Comparison of ENCODE assay signal across 9 cellular contexts in the genomic region with DNA sequence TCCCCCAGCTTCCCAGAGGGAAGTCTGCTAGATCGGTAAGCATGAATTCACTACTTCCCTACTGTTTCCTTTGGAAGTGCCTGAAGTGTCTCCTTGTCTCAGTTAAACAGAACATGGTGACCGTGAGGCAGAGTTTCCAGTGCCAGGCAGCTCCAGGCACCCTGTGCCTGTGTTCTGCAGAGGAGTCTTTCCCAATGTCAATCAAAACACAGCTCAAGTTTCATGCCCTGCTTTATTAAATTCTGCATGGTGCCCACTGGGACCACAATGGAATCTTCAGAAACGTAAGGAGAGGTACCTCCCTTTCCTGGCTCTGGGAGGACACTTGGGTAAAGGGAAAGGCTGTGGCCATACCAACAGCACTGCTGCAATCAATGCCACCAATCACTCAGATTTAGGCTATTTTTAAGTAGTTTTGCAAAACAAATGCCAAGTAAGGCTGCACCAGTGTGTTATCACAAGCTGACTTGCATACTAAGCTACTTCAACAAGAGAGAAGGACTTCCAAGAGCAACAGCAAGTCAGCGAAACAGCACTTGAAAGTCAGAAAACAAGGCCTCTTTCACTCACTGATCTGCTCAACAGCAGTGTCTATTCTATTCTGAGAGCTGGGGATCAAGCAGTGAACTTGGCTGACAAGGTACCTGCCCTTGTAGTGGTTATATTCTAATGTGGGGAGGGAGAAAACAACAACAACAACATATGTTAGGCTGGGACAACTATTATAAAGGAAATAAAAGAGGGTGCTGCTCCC. TPM values are rescaled to one million over a fixed set of nuclear protein-coding genes. Genes with fewer than 3 reads are reported as not detected.
DNase-seq lines count a peak whose midpoint lies in the region; ATAC-seq, FAIRE-seq and TF ChIP-seq lines count a peak whose summit lies in the region.
"Had no signal": no experiment of that assay in that cellular context is flagged by ENCODE, and none has a peak within 500 bp of the region (broad histone marks: within the 10 kb centered on the region; RNA-seq: fewer than 3 reads in every experiment).

No MANE protein-coding gene starts in this region.

- no peak for ATAC-seq in natural killer cell

- H3K9me3 ChIP-seq in A673 (ENCODE audit: low read depth, low read length, poor library complexity, severe bottlenecking): peaks cover 6% of the 10 kb centered on the region
- 0 out of 4 replicates have a peak, but pooled peaks cover 0 to 3% of the 10 kb centered on the region in 2 experiments for H3K9me3 ChIP-seq in H1 (ENCODE audit: insufficient read depth in 2 of 2, low read depth in 1 of 2, low read length in 1 of 2)

- DNase-seq in A673 (ENCODE audit: low spot score): no peak
- DNase-seq in NCI-H69 (lab: John Stamatoyannopoulos, UW): peak; percentile 48
- no peak for DNase-seq in H1 (ENCODE audit: low read depth in 1 of 2, low spot score in 2 of 2)
- no peak for DNase-seq in natural killer cell
- no peak for DNase-seq in HCEC 1CT
- DNase-seq in H4 (ENCODE audit: low spot score): no peak
- DNase-seq in SHP77 (lab: John Stamatoyannopoulos, UW): no peak
- no peak for DNase-seq in 8988T
- DNase-seq: NCI-H1417 treated with DMSO at 0.1 percent for 48 hours had no signal

- no peak overlapping the region for H3K18ac ChIP-seq in H1 (ENCODE audit: extremely low read depth, low read length)

- H3K79me1 ChIP-seq in H1 (ENCODE audit: low read depth, low read length): peaks cover 8% of the 10 kb centered on the region; the same call in 1 of the 2 replicates

- H3K4me2 ChIP-seq in H1 (ENCODE audit: insufficient read depth in 1 of 2, low read depth in 2 of 2, low read length in 2 of 2): peak overlapping the region in 1 of 2 experiments; percentile 25; a peak in 2 of 4 replicates

- no peak overlapping the region for H4K5ac ChIP-seq in H1 (ENCODE audit: insufficient read length, low read depth, low read length)

- H2BK12ac ChIP-seq in H1 (ENCODE audit: low read depth, low read length): peak overlapping the region; percentile 62; the same call in 1 of the 2 replicates

- peaks cover 3 to 70% of the 10 kb centered on the region in 2 experiments; a peak in 2 of 4 replicates for H3K79me2 ChIP-seq in H1 (ENCODE audit: control insufficient read depth in 1 of 2, insufficient read depth in 2 of 2, low read length in 2 of 2)

- no peaks in the 10 kb centered on the region for H3K23me2 ChIP-seq in H1 (ENCODE audit: low read depth, low read length)

- H3K36me3 ChIP-seq in A673 (ENCODE audit: insufficient read depth, low read length, poor library complexity, severe bottlenecking): peaks cover 5% of the 10 kb centered on the region
- H3K36me3 ChIP-seq in H1 (ENCODE audit: control insufficient read depth in 2 of 4, insufficient read depth in 4 of 4, low read length in 3 of 4): no peaks in the 10 kb centered on the region

- H2BK5ac ChIP-seq in H1 (ENCODE audit: low read depth, low read length): peak overlapping the region; percentile 12; the same call in 1 of the 2 replicates

- no peak overlapping the region for H3K14ac ChIP-seq in H1 (ENCODE audit: insufficient read length)

- H3K27me3 Mint-ChIP-seq in natural killer cell (ENCODE audit: low read depth in 2 of 2): no peaks in the 10 kb centered on the region

- TF ChIP-seq CTCF in A673 (conservative IDR thresholded peaks at IDR 0.05; ENCODE audit: low read depth, low read length) (no peak), H1 (IDR thresholded peaks at IDR 0.05; ENCODE audit: control extremely low read depth in 1 of 3, insufficient read depth in 1 of 3, low read depth in 1 of 3, low read length in 3 of 3) (no peak), natural killer cell (IDR thresholded peaks at IDR 0.05) (no peak)

- POLR2A ChIA-PET in A673 (lab: Charles Lee; ENCODE audit: low non-redundant PET): no interaction called here
- POLR2A ChIA-PET in H1 (lab: Charles Lee; ENCODE audit: partially characterized antibody): interaction anchor here (1.3 to 1.5 kb wide), 2 partner anchors 10 to 15 kb away, joined by 3 to 4 read pairs; a partner anchor contains a TSS

- no peak overlapping the region for H3K23ac ChIP-seq in H1 (ENCODE audit: insufficient read length)

- TF ChIP-seq EP300 in H1 (IDR thresholded peaks at IDR 0.05; ENCODE audit: borderline replicate concordance in 1 of 2, low read depth in 2 of 2, low read length in 2 of 2): no peak

- BruUV-seq in A673 (replicated peaks; lab: Mats Ljungman, UMichigan): no TSS peak

- no peak overlapping the region for H3K4ac ChIP-seq in H1 (replicated peaks; ENCODE audit: insufficient read length, low read depth, low read length)

- H3K27me3 ChIP-seq in A673 (replicated peaks; ENCODE audit: insufficient read depth, low read depth, low read length, poor library complexity) (no peaks in the 10 kb centered on the region), H1 (replicated peaks in 1 of 4; ENCODE audit: control insufficient read depth in 3 of 4, extremely low read depth in 1 of 4, insufficient read depth in 3 of 4, low read length in 3 of 4) (no peaks in the 10 kb centered on the region)

- peak overlapping the region; percentile 75 to 88 for H3K27ac Mint-ChIP-seq in natural killer cell

- no peak overlapping the region for H3K56ac ChIP-seq in H1 (replicated peaks; ENCODE audit: insufficient read length, low read depth, low read length)

- peak overlapping the region; percentile 21 for H3K4me3 Mint-ChIP-seq in natural killer cell

- H3K36me3 Mint-ChIP-seq in natural killer cell: no peaks in the 10 kb centered on the region

- H4K8ac ChIP-seq in H1 (ENCODE audit: extremely low read depth, insufficient read depth, low read length): no peak overlapping the region

- CTCF ChIA-PET in A673 (lab: Charles Lee): no interaction called here
- CTCF ChIA-PET in H1 (lab: Charles Lee; ENCODE audit: partially characterized antibody): interaction anchor here (0.8 to 5.9 kb wide), 8 partner anchors 10 to 154 kb away, joined by 3 to 47 read pairs (median 4); no protein-coding TSS in a partner anchor

- peaks cover 38 to 60% of the 10 kb centered on the region in 2 donors for H3K4me1 Mint-ChIP-seq in natural killer cell

- peak overlapping the region in 1 of 4 experiments; percentile 7; a peak in 3 of 7 replicates for H3K9ac ChIP-seq in H1 (replicated peaks in 1 of 4; ENCODE audit: extremely low read depth in 1 of 4, low read depth in 3 of 4, low read length in 3 of 4)

- H3K4me3 ChIP-seq in A673 (ENCODE audit: low read depth, low read length, poor library complexity, severe bottlenecking) (no peak overlapping the region), H1 (ENCODE audit: extremely low read depth in 1 of 4, insufficient read depth in 2 of 4, low read depth in 3 of 4, low read length in 4 of 4) (no peak overlapping the region)

- H4K20me1 ChIP-seq in H1 (replicated peaks in 1 of 2; ENCODE audit: control insufficient read depth in 1 of 2, insufficient read depth in 2 of 2, low read length in 2 of 2): peaks cover 0 to 1% of the 10 kb centered on the region in 2 experiments

- H4K91ac ChIP-seq in H1 (replicated peaks; ENCODE audit: insufficient read length, low read length): no peak overlapping the region

- peak overlapping the region; percentile 71 for H3K27ac ChIP-seq in A673 (ENCODE audit: low read depth, low read length, poor library complexity, severe bottlenecking)
- H3K27ac ChIP-seq in H1 (ENCODE audit: low read depth, low read length): no peak overlapping the region

- peaks cover 22% of the 10 kb centered on the region for H3K4me1 ChIP-seq in A673 (ENCODE audit: insufficient read depth, low read length, poor library complexity, severe bottlenecking)
- H3K4me1 ChIP-seq in H1 (replicated peaks in 1 of 4; ENCODE audit: control insufficient read depth in 3 of 4, insufficient read depth in 4 of 4, low read length in 3 of 4): peaks cover 2 to 14% (median 11%) of the 10 kb centered on the region in 4 experiments

- 81% methylated on average over 4 of the region's 4 CpGs; no CpG with 5 or more reads in 1 of the 2 experiments for WGBS in H1 (ENCODE audit: extremely low coverage in 1 of 2, insufficient coverage in 1 of 2, insufficient read length in 1 of 2, insufficient replicate concordance in 2 of 2, low coverage in 1 of 2, low lambda C conversion rate in 2 of 2, missing lambda C conversion rate in 1 of 2), 2 experiments

- peak overlapping the region; percentile 3; the same call in 1 of the 2 replicates for H2AK5ac ChIP-seq in H1 (ENCODE audit: low read depth, low read length)

- no peak for TF ChIP-seq POLR2A in H1 (IDR thresholded peaks at IDR 0.05; ENCODE audit: control extremely low read depth in 1 of 2, low read depth in 2 of 2, low read length in 2 of 2)

- no peaks in the 10 kb centered on the region for H3K9me3 Mint-ChIP-seq in natural killer cell

- 0 out of 2 replicates have a peak overlapping the region, but pooled peaks have one; percentile 5 for H2BK15ac ChIP-seq in H1 (ENCODE audit: low read length)

- no peak for TF ChIP-seq RAD21 in H1 (IDR thresholded peaks at IDR 0.05 in 1 of 2, conservative IDR thresholded peaks at IDR 0.05 in 1 of 2; ENCODE audit: low read depth in 2 of 2, low read length in 2 of 2)

- H2BK120ac ChIP-seq in H1 (replicated peaks; ENCODE audit: low read depth, low read length): no peak overlapping the region

- no peak overlapping the region for H2BK20ac ChIP-seq in H1 (ENCODE audit: low read length)

- H2AFZ ChIP-seq in H1 (ENCODE audit: low read length): no peak overlapping the region

- no peak for FAIRE-seq in H1 (lab: Jason Lieb, UNC)

- intact Hi-C loops in A673 (cut with micrococcal nuclease; ENCODE audit: unreplicated experiment) (no loop called here), natural killer cell (cut with micrococcal nuclease) (no loop called here)

TF ChIP-seq in H1, 55 proteins besides CTCF, POLR2A, EP300 and RAD21 (continues in another document):
- TF ChIP-seq JUN (IDR thresholded peaks at IDR 0.05; ENCODE audit: low read depth, low read length) (no peak), MAFK (IDR thresholded peaks at IDR 0.05; ENCODE audit: low read depth, low read length) (no peak), PHF8 (conservative IDR thresholded peaks at IDR 0.05; ENCODE audit: low read depth, low read length) (no peak), SIRT6 (IDR thresholded peaks at IDR 0.05; ENCODE audit: low read length) (no peak)

RNA-seq across cellular contexts. Expression of a gene that starts 14.9 kb away (rescaled TPM):
- total RNA-seq in A673 (2021) (22.5 and 24.0 TPM in 2 replicates), natural killer cell (10 to 100 TPM; 32.9 to 58.8 (median 57.1) TPM)
- total RNA-seq in H1 (2021; fragmentation: NEBNext Ultra II Directional; extraction: Animal tissue kit (Norgen Biotek cat#: 25700)): 13.8 and 14.2 TPM in 2 replicates
- 7.4 and 7.7 TPM in 2 replicates for polyA plus RNA-seq in H1 (2011; rRNA removed)
- 11.6 TPM for polyA plus RNA-seq in H1 (2011; cell fraction: cytosol; rRNA removed)
- polyA plus RNA-seq in H1 (2011; cell fraction: nucleus; rRNA removed): 12.2 TPM
- polyA plus RNA-seq in H1 (2012, experiment 1 of 2): 8.6 to 10.8 TPM (median 9.6 TPM) in 4 replicates
- polyA plus RNA-seq in H1 (2012, experiment 2 of 2): 1.7 TPM
- 7.6 TPM for polyA plus RNA-seq in H1 (2013, experiment 1 of 2)
- 7.8 TPM for polyA plus RNA-seq in H1 (2013, experiment 2 of 2)
- polyA minus RNA-seq in H1 (2011; rRNA and poly(A)+ RNA removed): 14.3 and 16.1 TPM in 2 replicates
- 9.8 TPM for polyA minus RNA-seq in H1 (2011; cell fraction: cytosol; rRNA and poly(A)+ RNA removed)
- 18.0 TPM for polyA minus RNA-seq in H1 (2011; cell fraction: nucleus; rRNA and poly(A)+ RNA removed)
- 17.1 and 21.6 TPM in 2 replicates for total RNA-seq in H4 (2014; rRNA removed; shearing (Covaris generic))
